In genomic region chr14:85423889-85424288, GRCh38 we compare ENCODE assay signal across 20 cellular contexts.
A peak's percentile ranks its signal among the peaks of the same experiment; 100 is the strongest.
DNase-seq lines count a peak whose midpoint lies in the region; ATAC-seq, FAIRE-seq and TF ChIP-seq lines count a peak whose summit lies in the region.
"Had no signal": no experiment of that assay in that cellular context is flagged by ENCODE, and none has a peak within 500 bp of the region (broad histone marks: within the 10 kb centered on the region; RNA-seq: fewer than 3 reads in every experiment).

No MANE protein-coding gene starts in this region.

- no peak overlapping the region for H2BK15ac ChIP-seq in mesenchymal stem cell (ENCODE audit: low read depth, poor library complexity, severe bottlenecking)

- H3K27ac ChIP-seq in RWPE2 (ENCODE audit: poor library complexity, severe bottlenecking) (peak overlapping the region; percentile 78), mesenchymal stem cell (ENCODE audit: low read length, poor library complexity, severe bottlenecking) (no peak overlapping the region), substantia nigra (ENCODE audit: low read depth, low read length, poor library complexity, severe bottlenecking) (no peak overlapping the region)

- no peak overlapping the region for H3K18ac ChIP-seq in mesenchymal stem cell (ENCODE audit: low read depth in 1 of 2, low read length in 2 of 2)

- H3K4me1 ChIP-seq in RWPE2 (ENCODE audit: insufficient read depth, poor library complexity, severe bottlenecking) (peaks cover 32% of the 10 kb centered on the region), mesenchymal stem cell (ENCODE audit: control insufficient read depth, insufficient read depth, low read depth, low read length) (peaks cover 2% of the 10 kb centered on the region)
- H3K4me1 ChIP-seq: HAP-1 had no signal

- TF ChIP-seq CTCF in RWPE2 (IDR thresholded peaks at IDR 0.05; ENCODE audit: poor library complexity, severe bottlenecking) (no peak), bronchial epithelial cell (IDR thresholded peaks at IDR 0.05; ENCODE audit: insufficient read depth, low read length, severe bottlenecking) (no peak)

- no peak overlapping the region for H2AFZ ChIP-seq in mesenchymal stem cell (ENCODE audit: low read depth, low read length)

- no peak overlapping the region for H3K4me2 ChIP-seq in mesenchymal stem cell (ENCODE audit: low read length, poor library complexity, severe bottlenecking)

- peak; percentile 60 for ATAC-seq in RWPE2 (ENCODE audit: low read depth)
- ATAC-seq in esophagus mucosa = peak; percentile 64
- no peak for ATAC-seq in GM21576 (IDR thresholded peaks at IDR 0.05; ENCODE audit: unreplicated experiment)
- ATAC-seq in GM21529 (IDR thresholded peaks at IDR 0.05; ENCODE audit: unreplicated experiment) = no peak

- H2BK5ac ChIP-seq in mesenchymal stem cell (ENCODE audit: low read depth, low read length, poor library complexity, severe bottlenecking) = no peak overlapping the region

- DNase-seq in RWPE2 (ENCODE audit: low spot score) (no peak), bronchial epithelial cell (ENCODE audit: low read depth) (peak; percentile 73), mesenchymal stem cell (no peak), substantia nigra (lab: John Stamatoyannopoulos, UW) (no peak), D341Med (ENCODE audit: low spot score) (no peak)
- DNase-seq: C1 segment of cervical spinal cord; Calu3; CD4-positive, alpha-beta memory T cell; COR-L47; DMS153; DND-41; GOT3; HFFc6 had no signal

- no peaks in the 10 kb centered on the region for H3K27me3 ChIP-seq in RWPE2 (ENCODE audit: insufficient read depth, poor library complexity, severe bottlenecking)
- H3K27me3 ChIP-seq in bronchial epithelial cell (ENCODE audit: control insufficient read depth, insufficient read depth, low read length) = no peaks in the 10 kb centered on the region
- H3K27me3 ChIP-seq in mesenchymal stem cell (ENCODE audit: control insufficient read depth in 1 of 2, insufficient read depth in 1 of 2, low read length in 2 of 2) = no peaks in the 10 kb centered on the region

- H4K91ac ChIP-seq in mesenchymal stem cell (ENCODE audit: low read length) = no peak overlapping the region

- no peaks in the 10 kb centered on the region for H3K36me3 ChIP-seq in RWPE2 (ENCODE audit: low read depth)
- no peaks in the 10 kb centered on the region for H3K36me3 ChIP-seq in bronchial epithelial cell (ENCODE audit: control insufficient read depth, insufficient read depth, low read length)
- H3K36me3 ChIP-seq in mesenchymal stem cell (ENCODE audit: control insufficient read depth in 1 of 2, insufficient read depth in 2 of 2, low read depth in 1 of 2, low read length in 2 of 2) = no peaks in the 10 kb centered on the region
- H3K36me3 ChIP-seq: HAP-1 had no signal

- H3K4me3 ChIP-seq in RWPE2 (ENCODE audit: severe bottlenecking) = no peak overlapping the region
- H3K4me3 ChIP-seq in bronchial epithelial cell (ENCODE audit: low read depth, low read length) = no peak overlapping the region
- H3K4me3 ChIP-seq in mesenchymal stem cell (ENCODE audit: insufficient read depth in 1 of 2, low read depth in 1 of 2, low read length in 2 of 2) = no peak overlapping the region
- H3K4me3 ChIP-seq: HAP-1 had no signal

- no peaks in the 10 kb centered on the region for H3K79me1 ChIP-seq in mesenchymal stem cell (replicated peaks; ENCODE audit: low read length, poor library complexity, severe bottlenecking)

- peak overlapping the region; percentile 64 to 69 for H2BK12ac ChIP-seq in mesenchymal stem cell (ENCODE audit: low read length in 2 of 2)

- no peak overlapping the region for H3K14ac ChIP-seq in mesenchymal stem cell (ENCODE audit: low read length in 2 of 2)

- no peak for FAIRE-seq in bronchial epithelial cell (lab: Jason Lieb, UNC)
- FAIRE-seq: G401.6, GM12892, H54 had no signal

- no peak overlapping the region for H3K23ac ChIP-seq in mesenchymal stem cell (ENCODE audit: low read length in 2 of 2)

- no peak overlapping the region for H3K4ac ChIP-seq in mesenchymal stem cell (ENCODE audit: low read depth in 1 of 2, low read length in 2 of 2)

- H2BK120ac ChIP-seq in mesenchymal stem cell (ENCODE audit: low read depth, low read length) = no peak overlapping the region

- H4K8ac ChIP-seq in mesenchymal stem cell (ENCODE audit: low read length) = no peak overlapping the region

- H2AK5ac ChIP-seq in mesenchymal stem cell (ENCODE audit: low read length, severe bottlenecking) = no peak overlapping the region

- no peak overlapping the region for H3K9ac ChIP-seq in mesenchymal stem cell (ENCODE audit: low read length)

- H3K9me3 ChIP-seq in RWPE2 (ENCODE audit: severe bottlenecking) = no peaks in the 10 kb centered on the region
- H3K9me3 ChIP-seq in mesenchymal stem cell (ENCODE audit: control insufficient read depth, low read length) = no peaks in the 10 kb centered on the region
- H3K9me3 ChIP-seq: HAP-1 had no signal

- WGBS in mesenchymal stem cell = 100% methylated on average over 2 of the region's 3 CpGs

Comparison
In these comparisons a context has a peak if more than half of its experiments do, and no peak if none do; other contexts are left out.
1. ATAC-seq: peak in RWPE2 (single experiment) and esophagus mucosa (single experiment); none in GM21576 (single experiment) and GM21529 (single experiment).